In genomic region chr13:67230243-67230773, GRCh38 we compare ENCODE assay signal across 8 cellular contexts.
DNase-seq lines count a peak whose midpoint lies in the region; ATAC-seq and TF ChIP-seq lines count a peak whose summit lies in the region.

PCDH9 (minus strand) TSS chr13:67230336; CDS start chr13:67228440, 1,896 bp downstream.

- no peaks in the 10 kb centered on the region for H3K9me3 ChIP-seq in DND-41 (ENCODE audit: insufficient read depth, low read length, severe bottlenecking)
- H3K9me3 ChIP-seq in Loucy (ENCODE audit: insufficient read depth, low read depth, low read length), result no peaks in the 10 kb centered on the region
- no peaks in the 10 kb centered on the region for H3K9me3 ChIP-seq in neuron (ENCODE audit: low read length)
- H3K9me3 ChIP-seq in stomach smooth muscle (ENCODE audit: control insufficient read depth in 2 of 2, low read length in 2 of 2), result no peaks in the 10 kb centered on the region

- peak; percentile 90 for TF ChIP-seq POLR2A in Raji (IDR thresholded peaks at IDR 0.05; ENCODE audit: insufficient read depth, low read depth, low read length)

- H2AFZ ChIP-seq in DND-41 (ENCODE audit: low read depth, low read length), result peak within 1 kb of the TSS; percentile 98
- H2AFZ ChIP-seq in Loucy (ENCODE audit: low read length), result peak within 1 kb of the TSS; percentile 97
- peak within 1 kb of the TSS; percentile 66 for H2AFZ ChIP-seq in neuron (ENCODE audit: low read depth, low read length)

- H3K27ac ChIP-seq in DND-41 (ENCODE audit: low read length) (peak within 1 kb of the TSS; percentile 83), stomach smooth muscle (ENCODE audit: low read length) (peak within 1 kb of the TSS; percentile 93)

- DNase-seq in DND-41 (peak; percentile 98), GOT3 (lab: John Stamatoyannopoulos, UW) (peak; percentile 77), foreskin melanocyte (peak; percentile 96)
- DNase-seq in activated gamma-delta T cell treated with anti-CD3 and anti-CD28 coated beads, Interleukin-2, amount 50 U/mL, for 16 hours (ENCODE audit: low read depth), result peak; percentile 72

- ATAC-seq in DND-41 (ENCODE audit: insufficient read depth, low read depth), result peak; percentile 88

- H3K36me3 ChIP-seq in DND-41 (ENCODE audit: insufficient read depth, low read length) (no peaks in the 10 kb centered on the region), Loucy (ENCODE audit: insufficient read depth, low read length) (no peaks in the 10 kb centered on the region), neuron (ENCODE audit: insufficient read depth, low read length) (peaks cover 6% of the 10 kb centered on the region), stomach smooth muscle (ENCODE audit: control insufficient read depth in 2 of 2, insufficient read depth in 2 of 2, low read length in 2 of 2) (no peaks in the 10 kb centered on the region)

- H3K4me3 ChIP-seq in DND-41 (ENCODE audit: low read depth in 1 of 2, low read length in 2 of 2), result peak within 1 kb of the TSS; percentile 85 to 94
- H3K4me3 ChIP-seq in Loucy (ENCODE audit: low read length, poor library complexity, severe bottlenecking), result peak within 1 kb of the TSS; percentile 76
- peak within 1 kb of the TSS; percentile 69 for H3K4me3 ChIP-seq in neuron (ENCODE audit: low read length)
- H3K4me3 ChIP-seq in stomach smooth muscle (ENCODE audit: low read length in 2 of 2), result peak within 1 kb of the TSS; percentile 94 to 98

- H3K27me3 ChIP-seq in DND-41 (ENCODE audit: insufficient read depth, low read length, poor library complexity) (peaks cover 7% of the 10 kb centered on the region), Loucy (ENCODE audit: insufficient read depth, low read length, poor library complexity, severe bottlenecking) (no peaks in the 10 kb centered on the region), neuron (ENCODE audit: insufficient read depth, low read length) (no peaks in the 10 kb centered on the region), stomach smooth muscle (ENCODE audit: control insufficient read depth in 1 of 2, insufficient read depth in 2 of 2, low read length in 2 of 2) (no peaks in the 10 kb centered on the region)

- H4K20me1 ChIP-seq in DND-41 (ENCODE audit: insufficient read depth, low read length), result no peaks in the 10 kb centered on the region
- no peaks in the 10 kb centered on the region for H4K20me1 ChIP-seq in Loucy (ENCODE audit: insufficient read depth, low read length, poor library complexity, severe bottlenecking)

- peak within 1 kb of the TSS; percentile 84 for H3K9ac ChIP-seq in DND-41 (ENCODE audit: low read depth, low read length)
- H3K9ac ChIP-seq in Loucy (ENCODE audit: low read depth, low read length, poor library complexity, severe bottlenecking), result peak within 1 kb of the TSS; percentile 77
- H3K9ac ChIP-seq in stomach smooth muscle (ENCODE audit: low read length in 2 of 2), result peak within 1 kb of the TSS; percentile 85 to 94

- no peaks in the 10 kb centered on the region for H3K9me2 ChIP-seq in Loucy (replicated peaks; ENCODE audit: low read depth, low read length)

- no peaks in the 10 kb centered on the region for H3K79me2 ChIP-seq in DND-41 (ENCODE audit: insufficient read depth, low read length)
- H3K79me2 ChIP-seq in Loucy (ENCODE audit: insufficient read depth, low read length), result peaks cover 6% of the 10 kb centered on the region; the same call in 1 of the 2 replicates

- no peak for TF ChIP-seq CTCF in DND-41 (IDR thresholded peaks at IDR 0.05; ENCODE audit: borderline replicate concordance, extremely low read depth, low read length, poor library complexity, severe bottlenecking)
- TF ChIP-seq CTCF in Loucy (conservative IDR thresholded peaks at IDR 0.05; ENCODE audit: low read length), result no peak

- H3K4me2 ChIP-seq in DND-41 (ENCODE audit: insufficient read depth, low read length) (peak within 1 kb of the TSS; percentile 88), Loucy (ENCODE audit: low read depth, low read length, poor library complexity, severe bottlenecking) (peak within 1 kb of the TSS; percentile 90)

- peaks cover 37% of the 10 kb centered on the region for H3K4me1 ChIP-seq in DND-41 (ENCODE audit: insufficient read depth, low read length)
- peaks cover 14% of the 10 kb centered on the region for H3K4me1 ChIP-seq in Loucy (ENCODE audit: insufficient read depth, low read length, poor library complexity, severe bottlenecking)
- H3K4me1 ChIP-seq in neuron (ENCODE audit: insufficient read depth, low read length), result peaks cover 29% of the 10 kb centered on the region
- peaks cover 4% of the 10 kb centered on the region for H3K4me1 ChIP-seq in stomach smooth muscle (ENCODE audit: control insufficient read depth, insufficient read depth, low read length)

- no peaks in the 10 kb centered on the region for H3F3A ChIP-seq in Loucy (ENCODE audit: low read depth)

Comparison
In these comparisons a context has a peak if more than half of its experiments do, and no peak if none do; other contexts are left out.
1. Peak in every context shown above with its lines: DNase-seq, ATAC-seq, H3K4me3 ChIP-seq and H3K27ac ChIP-seq.